8 cellular contexts compared by ENCODE assay signal in the genomic region with DNA sequence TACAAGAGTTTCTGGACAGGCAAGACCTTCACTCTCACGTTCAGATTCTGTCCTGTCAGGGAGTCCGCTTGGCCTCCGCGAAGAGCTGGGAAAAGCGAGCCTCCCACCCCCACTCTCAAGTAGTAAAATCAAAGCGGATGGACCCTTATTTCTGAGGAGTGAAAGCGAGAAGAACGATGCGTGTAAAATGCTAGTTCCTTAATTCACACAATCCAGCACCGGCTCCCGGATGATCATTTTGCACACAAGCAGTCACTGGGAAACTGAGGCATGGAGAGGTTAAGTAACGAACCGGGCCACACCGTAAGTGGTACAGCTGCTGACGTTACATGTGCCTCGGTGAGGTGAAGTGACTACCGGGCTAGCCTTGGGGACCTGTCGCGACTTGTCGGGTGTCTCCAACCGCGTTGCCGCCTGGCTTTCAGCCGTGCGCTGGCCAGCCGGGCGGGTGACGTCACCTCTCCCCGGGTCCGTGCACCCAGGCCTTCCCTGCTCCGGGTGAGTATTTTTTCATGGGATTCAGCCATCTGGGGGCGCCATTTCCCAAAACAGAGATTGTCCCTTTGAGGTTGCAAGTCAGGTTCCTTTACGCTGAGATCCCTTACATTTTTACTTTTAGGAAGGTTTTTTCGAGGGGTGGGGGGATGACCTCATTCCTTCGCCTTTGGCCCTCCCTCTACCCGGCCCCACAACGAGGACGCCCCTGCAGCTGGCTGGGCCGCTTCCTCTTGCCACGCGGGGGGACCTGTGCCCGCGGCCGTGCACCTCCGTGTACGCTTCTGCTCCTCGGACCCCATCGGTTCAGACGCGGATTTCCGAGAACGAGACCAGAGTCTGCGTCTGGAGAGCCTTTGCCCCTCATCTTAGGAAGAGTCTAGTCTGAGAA.
DNase-seq lines count a peak whose midpoint lies in the region; ATAC-seq and TF ChIP-seq lines count a peak whose summit lies in the region.

No MANE protein-coding gene starts in this region.

- H3K27ac ChIP-seq in mucosa of rectum (ENCODE audit: low read depth in 2 of 2, low read length in 2 of 2) = no peak overlapping the region
- no peak overlapping the region for H3K27ac ChIP-seq in tibial artery

- H3K9me3 ChIP-seq in mucosa of rectum (ENCODE audit: control insufficient read depth in 2 of 2, low read length in 2 of 2) (no peaks in the 10 kb centered on the region), tibial artery (no peaks in the 10 kb centered on the region)

- TF ChIP-seq CTCF in GM12875 (IDR thresholded peaks at IDR 0.05; ENCODE audit: borderline replicate concordance, insufficient read depth, low read depth, low read length) (peak; percentile 21; the same call in 1 of the 2 replicates), tibial artery (IDR thresholded peaks at IDR 0.05) (no peak)

- TF ChIP-seq POLR2A in erythroblast (IDR thresholded peaks at IDR 0.05; ENCODE audit: low read length) = no peak

- H3K27me3 ChIP-seq in mucosa of rectum (ENCODE audit: control insufficient read depth in 2 of 2, insufficient read depth in 2 of 2, low read length in 2 of 2) (peaks cover 50 to 66% of the 10 kb centered on the region in 2 donors), tibial artery (peaks cover 0 to 75% of the 10 kb centered on the region in 2 donors)

- H3K36me3 ChIP-seq in mucosa of rectum (ENCODE audit: control insufficient read depth in 2 of 2, insufficient read depth in 2 of 2, low read length in 2 of 2) = no peaks in the 10 kb centered on the region
- no peaks in the 10 kb centered on the region for H3K36me3 ChIP-seq in tibial artery

- peak; percentile 70 for ATAC-seq in SK-N-SH treated with all-trans-retinoic acid at 6 μM for 48 hours
- no peak for ATAC-seq in HG02610 (IDR thresholded peaks at IDR 0.05; ENCODE audit: unreplicated experiment)

- H3K4me3 ChIP-seq in GM12875 (ENCODE audit: low read depth, low read length) (no peak overlapping the region), mucosa of rectum (ENCODE audit: low read length in 2 of 2) (peak overlapping the region; percentile 37 to 46), tibial artery (peak overlapping the region; percentile 7 to 27)

- intact Hi-C loops in tibial artery (cut with DNase I; ENCODE audit: low total_unique reads) = no loop called here

- DNase-seq in erythroblast (lab: John Stamatoyannopoulos, UW) = peak; percentile 60 to 70
- peak; percentile 62 to 77 for DNase-seq in tibial artery
- no peak for DNase-seq in putamen (ENCODE audit: low spot score)
- no peak for DNase-seq in NCI-H446 (lab: John Stamatoyannopoulos, UW)

- H3K4me1 ChIP-seq in mucosa of rectum (ENCODE audit: control insufficient read depth in 2 of 2, insufficient read depth in 2 of 2, low read length in 2 of 2) (peaks cover 0 to 22% of the 10 kb centered on the region in 2 donors), tibial artery (peaks cover 0 to 51% (median 36%) of the 10 kb centered on the region in 4 donors)

- H3K9ac ChIP-seq in mucosa of rectum (ENCODE audit: low read depth in 1 of 2, low read length in 2 of 2) = no peak overlapping the region

TF ChIP-seq in SK-N-SH treated with all-trans-retinoic acid at 6 μM for 48 hours, 23 proteins besides CTCF, POLR2A, EP300 and RAD21:
- TF ChIP-seq, protein P1, sequence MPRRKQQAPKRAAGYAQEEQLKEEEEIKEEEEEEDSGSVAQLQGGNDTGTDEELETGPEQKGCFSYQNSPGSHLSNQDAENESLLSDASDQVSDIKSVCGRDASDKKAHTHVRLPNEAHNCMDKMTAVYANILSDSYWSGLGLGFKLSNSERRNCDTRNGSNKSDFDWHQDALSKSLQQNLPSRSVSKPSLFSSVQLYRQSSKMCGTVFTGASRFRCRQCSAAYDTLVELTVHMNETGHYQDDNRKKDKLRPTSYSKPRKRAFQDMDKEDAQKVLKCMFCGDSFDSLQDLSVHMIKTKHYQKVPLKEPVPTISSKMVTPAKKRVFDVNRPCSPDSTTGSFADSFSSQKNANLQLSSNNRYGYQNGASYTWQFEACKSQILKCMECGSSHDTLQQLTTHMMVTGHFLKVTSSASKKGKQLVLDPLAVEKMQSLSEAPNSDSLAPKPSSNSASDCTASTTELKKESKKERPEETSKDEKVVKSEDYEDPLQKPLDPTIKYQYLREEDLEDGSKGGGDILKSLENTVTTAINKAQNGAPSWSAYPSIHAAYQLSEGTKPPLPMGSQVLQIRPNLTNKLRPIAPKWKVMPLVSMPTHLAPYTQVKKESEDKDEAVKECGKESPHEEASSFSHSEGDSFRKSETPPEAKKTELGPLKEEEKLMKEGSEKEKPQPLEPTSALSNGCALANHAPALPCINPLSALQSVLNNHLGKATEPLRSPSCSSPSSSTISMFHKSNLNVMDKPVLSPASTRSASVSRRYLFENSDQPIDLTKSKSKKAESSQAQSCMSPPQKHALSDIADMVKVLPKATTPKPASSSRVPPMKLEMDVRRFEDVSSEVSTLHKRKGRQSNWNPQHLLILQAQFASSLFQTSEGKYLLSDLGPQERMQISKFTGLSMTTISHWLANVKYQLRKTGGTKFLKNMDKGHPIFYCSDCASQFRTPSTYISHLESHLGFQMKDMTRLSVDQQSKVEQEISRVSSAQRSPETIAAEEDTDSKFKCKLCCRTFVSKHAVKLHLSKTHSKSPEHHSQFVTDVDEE (CRISPR knock-in tag; IDR thresholded peaks at IDR 0.05) = no peak
- TF ChIP-seq ZFP30 (CRISPR knock-in tag; IDR thresholded peaks at IDR 0.05) = no peak
- no peak for TF ChIP-seq RARB (CRISPR knock-in tag; IDR thresholded peaks at IDR 0.05)
- TF ChIP-seq OSR1 (CRISPR knock-in tag; IDR thresholded peaks at IDR 0.05) = no peak
- no peak for TF ChIP-seq ZNF565 (CRISPR knock-in tag; conservative IDR thresholded peaks at IDR 0.05; ENCODE audit: low read depth)
- TF ChIP-seq SNAI2 (CRISPR knock-in tag; IDR thresholded peaks at IDR 0.05) = no peak
- no peak for TF ChIP-seq ESRRG (CRISPR knock-in tag; IDR thresholded peaks at IDR 0.05)
- no peak for TF ChIP-seq GLIS3 (CRISPR knock-in tag; IDR thresholded peaks at IDR 0.05)
- no peak for TF ChIP-seq ZFP3 (CRISPR knock-in tag; IDR thresholded peaks at IDR 0.05)
- TF ChIP-seq, protein P2, sequence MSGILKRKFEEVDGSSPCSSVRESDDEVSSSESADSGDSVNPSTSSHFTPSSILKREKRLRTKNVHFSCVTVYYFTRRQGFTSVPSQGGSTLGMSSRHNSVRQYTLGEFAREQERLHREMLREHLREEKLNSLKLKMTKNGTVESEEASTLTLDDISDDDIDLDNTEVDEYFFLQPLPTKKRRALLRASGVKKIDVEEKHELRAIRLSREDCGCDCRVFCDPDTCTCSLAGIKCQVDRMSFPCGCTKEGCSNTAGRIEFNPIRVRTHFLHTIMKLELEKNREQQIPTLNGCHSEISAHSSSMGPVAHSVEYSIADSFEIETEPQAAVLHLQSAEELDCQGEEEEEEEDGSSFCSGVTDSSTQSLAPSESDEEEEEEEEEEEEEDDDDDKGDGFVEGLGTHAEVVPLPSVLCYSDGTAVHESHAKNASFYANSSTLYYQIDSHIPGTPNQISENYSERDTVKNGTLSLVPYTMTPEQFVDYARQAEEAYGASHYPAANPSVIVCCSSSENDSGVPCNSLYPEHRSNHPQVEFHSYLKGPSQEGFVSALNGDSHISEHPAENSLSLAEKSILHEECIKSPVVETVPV (CRISPR knock-in tag; IDR thresholded peaks at IDR 0.05) = no peak
- TF ChIP-seq ZC3H10 (CRISPR knock-in tag; IDR thresholded peaks at IDR 0.05) = no peak
- TF ChIP-seq TCF4 (CRISPR knock-in tag; IDR thresholded peaks at IDR 0.05; ENCODE audit: borderline replicate concordance) = no peak
- TF ChIP-seq, protein P3, sequence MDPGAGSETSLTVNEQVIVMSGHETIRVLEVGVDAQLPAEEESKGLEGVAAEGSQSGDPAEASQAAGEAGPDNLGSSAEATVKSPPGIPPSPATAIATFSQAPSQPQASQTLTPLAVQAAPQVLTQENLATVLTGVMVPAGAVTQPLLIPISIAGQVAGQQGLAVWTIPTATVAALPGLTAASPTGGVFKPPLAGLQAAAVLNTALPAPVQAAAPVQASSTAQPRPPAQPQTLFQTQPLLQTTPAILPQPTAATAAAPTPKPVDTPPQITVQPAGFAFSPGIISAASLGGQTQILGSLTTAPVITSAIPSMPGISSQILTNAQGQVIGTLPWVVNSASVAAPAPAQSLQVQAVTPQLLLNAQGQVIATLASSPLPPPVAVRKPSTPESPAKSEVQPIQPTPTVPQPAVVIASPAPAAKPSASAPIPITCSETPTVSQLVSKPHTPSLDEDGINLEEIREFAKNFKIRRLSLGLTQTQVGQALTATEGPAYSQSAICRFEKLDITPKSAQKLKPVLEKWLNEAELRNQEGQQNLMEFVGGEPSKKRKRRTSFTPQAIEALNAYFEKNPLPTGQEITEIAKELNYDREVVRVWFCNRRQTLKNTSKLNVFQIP (CRISPR knock-in tag; IDR thresholded peaks at IDR 0.05; ENCODE audit: borderline replicate concordance, low read depth) = no peak
- no peak for TF ChIP-seq CSDC2 (CRISPR knock-in tag; IDR thresholded peaks at IDR 0.05)
- no peak for TF ChIP-seq PPARA (CRISPR knock-in tag; IDR thresholded peaks at IDR 0.05; ENCODE audit: borderline replicate concordance)

Comparison
In these comparisons a context has a peak if more than half of its experiments do, and no peak if none do; other contexts are left out.
1. DNase-seq: peak in erythroblast (2 of 2) and tibial artery (2 of 2); none in putamen (single experiment) and NCI-H446 (0 of 2).